In the genomic region with DNA sequence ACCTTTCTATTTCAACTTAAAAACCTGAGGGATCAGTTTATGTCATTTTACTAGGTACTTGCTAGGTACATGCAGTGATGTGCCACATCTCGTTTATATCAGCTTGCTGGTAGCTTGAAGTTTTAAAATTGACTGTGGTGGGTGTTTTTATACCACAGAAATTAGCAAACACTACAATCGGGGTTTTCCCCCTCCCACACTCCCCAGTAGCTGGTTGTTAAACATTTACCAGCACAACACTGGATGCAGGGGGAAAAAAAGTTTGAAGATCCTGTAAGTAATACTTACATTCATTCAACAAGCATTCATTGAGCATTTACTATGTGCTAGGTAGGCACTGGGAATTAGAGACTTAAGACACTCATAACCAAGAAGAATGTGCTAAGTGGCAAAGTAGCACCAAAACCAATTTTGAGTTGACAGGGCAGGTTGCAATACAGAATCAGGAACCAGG, we compare ENCODE assay signal across 9 cellular contexts. TPM values are rescaled to one million over a fixed set of nuclear protein-coding genes. Genes with fewer than 3 reads are reported as not detected.
DNase-seq lines count a peak whose midpoint lies in the region; ATAC-seq and TF ChIP-seq lines count a peak whose summit lies in the region.
"Had no signal": no experiment of that assay in that cellular context is flagged by ENCODE, and none has a peak within 500 bp of the region (broad histone marks: within the 10 kb centered on the region; RNA-seq: fewer than 3 reads in every experiment).

No MANE protein-coding gene starts in this region.

- H3K27me3 ChIP-seq in adrenal gland = no peaks in the 10 kb centered on the region

- H3K4me1 ChIP-seq in adrenal gland (replicated peaks in 1 of 2) = peaks cover 6 to 28% of the 10 kb centered on the region in 2 donors

- no peaks in the 10 kb centered on the region for H3K9me3 ChIP-seq in adrenal gland (replicated peaks in 1 of 3)

- TF ChIP-seq POLR2A in adrenal gland (IDR thresholded peaks at IDR 0.05) = no peak

- H3K27ac ChIP-seq in adrenal gland = no peak overlapping the region

- TF ChIP-seq CTCF in adrenal gland (IDR thresholded peaks at IDR 0.05) = no peak

- ATAC-seq in GM19023 (IDR thresholded peaks at IDR 0.05; ENCODE audit: unreplicated experiment) (peak; percentile 72), HG02642 (IDR thresholded peaks at IDR 0.05; ENCODE audit: poor library complexity, unreplicated experiment) (peak; percentile 59)

- peak; percentile 38 for DNase-seq in activated T-cell treated with anti-CD3 and anti-CD28 coated beads for 4 hours
- peak; percentile 11 for DNase-seq in stimulated activated CD8-positive, alpha-beta memory T cell treated with anti-CD3 and anti-CD28 coated beads, Interleukin-12 subunit alpha, Interleukin-12 subunit beta, amount 100 ng/mL, for 24 hours (ENCODE audit: extremely low read depth)
- no peak for DNase-seq in HK-2 (ENCODE audit: unreplicated experiment)
- DNase-seq in adrenal gland = no peak
- DNase-seq in T-helper 1 cell = no peak
- DNase-seq: immature natural killer cell, NCI-H1048 had no signal

- H3K36me3 ChIP-seq in adrenal gland (replicated peaks in 1 of 2) = no peaks in the 10 kb centered on the region

- intact Hi-C loops in adrenal gland (cut with DNase I) = no loop called here

- WGBS in adrenal gland, 4 donors = 68 to 85% (median 81%) methylated on average over 2 of the region's 2 CpGs

- no peak overlapping the region for H3K4me3 ChIP-seq in adrenal gland

RNA-seq across cellular contexts. Expression of a gene that starts 32.6 kb away (rescaled TPM):
- 10 to 100 TPM; 13.3 to 35.1 (median 19.8) TPM for total RNA-seq in adrenal gland
- 10 to 100 TPM in 1 of 3 donors, 1 to 10 TPM in 2; 3.5 to 20.8 (median 4.9) TPM for polyA plus RNA-seq in adrenal gland

Comparison
In these comparisons a context has a peak if more than half of its experiments do, and no peak if none do; other contexts are left out.
1. DNase-seq: peak in activated T-cell treated with anti-CD3 and anti-CD28 coated beads for 4 hours (single experiment) and stimulated activated CD8-positive, alpha-beta memory T cell treated with anti-CD3 and anti-CD28 coated beads, Interleukin-12 subunit alpha, Interleukin-12 subunit beta, amount 100 ng/mL, for 24 hours (single experiment); none in HK-2 (single experiment), adrenal gland (0 of 7) and T-helper 1 cell (0 of 5).